33 cellular contexts compared by ENCODE assay signal in the genomic region with DNA sequence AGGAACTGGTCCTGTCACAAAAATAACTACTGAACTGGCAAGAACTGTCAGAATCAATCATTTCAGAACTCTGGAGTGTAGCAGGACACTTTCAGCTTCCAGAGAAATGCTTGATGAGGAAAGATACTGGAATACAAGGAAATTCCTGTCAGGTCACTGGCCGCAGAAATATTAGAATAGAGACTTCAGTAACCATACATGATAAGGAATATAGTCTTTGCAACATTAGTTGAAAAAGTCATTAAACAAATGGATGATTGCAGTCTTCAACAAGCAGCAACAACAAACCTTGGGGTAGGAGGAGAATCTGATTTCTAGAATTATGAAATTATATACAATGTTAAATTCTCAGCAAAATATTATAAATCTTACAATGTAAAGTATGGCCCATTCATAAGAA.
"Had no signal": no experiment of that assay in that cellular context is flagged by ENCODE, and none has a peak within 500 bp of the region (broad histone marks: within the 10 kb centered on the region; RNA-seq: fewer than 3 reads in every experiment).

No MANE protein-coding gene starts in this region.

- ATAC-seq: activated naive CD4-positive, alpha-beta T cell treated with anti-CD3 and anti-CD28 coated beads, Interleukin-2, amount 50 U/mL, for 72 hours; activated naive CD8-positive, alpha-beta T cell treated with anti-CD3 and anti-CD28 coated beads, Interleukin-2, amount 50 U/mL, for 24 hours; activated T-cell treated with anti-CD3 and anti-CD28 coated beads, Interleukin-2, amount 50 U/mL, for 4 hours; activated T-cell treated with anti-CD3 and anti-CD28 coated beads, Interleukin-2, amount 50 U/mL, for 72 hours; activated T-helper 17 cell treated with anti-CD3 and anti-CD28 coated beads, Interleukin-2, amount 50 U/mL, for 72 hours; body of pancreas had no signal

- H3K27me3 ChIP-seq: adrenal gland, ascending aorta, body of pancreas, brain microvascular endothelial cell, breast epithelium, cardiac muscle cell had no signal

- H3K36me3 ChIP-seq: adrenal gland, ascending aorta, brain microvascular endothelial cell, breast epithelium, cardiac muscle cell had no signal

- H3K4me3 ChIP-seq: adrenal gland, ascending aorta, body of pancreas, breast epithelium, cardiac muscle cell had no signal

- H3K27ac ChIP-seq: adrenal gland, ascending aorta, body of pancreas, brain microvascular endothelial cell, breast epithelium, cardiac muscle cell had no signal

- FAIRE-seq: astrocyte, bronchial epithelial cell had no signal

- H3K4me1 ChIP-seq: adrenal gland, ascending aorta, body of pancreas, breast epithelium had no signal

- H3K9me3 ChIP-seq: adrenal gland, body of pancreas had no signal

- DNase-seq: activated effector memory CD4-positive, alpha-beta T cell treated with anti-CD3 and anti-CD28 coated beads, Interleukin-2, amount 50 U/mL, for 16 hours; activated effector memory CD4-positive, alpha-beta T cell treated with Interleukin-2 at 50 U/mL for 16 hours; activated gamma-delta T cell; activated gamma-delta T cell treated with Interleukin-2 at 50 U/mL for 16 hours; activated naive CD4-positive, alpha-beta T cell; activated naive CD4-positive, alpha-beta T cell treated with anti-CD3 and anti-CD28 coated beads for 36 hours; activated naive CD4-positive, alpha-beta T cell treated with anti-CD3 and anti-CD28 coated beads, Interleukin-2, amount 10 ng/mL, durations not matched to agents 7 days and 5 days; activated naive CD4-positive, alpha-beta T cell treated with anti-CD3 and anti-CD28 coated beads, Interleukin-2, amount 50 U/mL, for 16 hours; activated naive CD4-positive, alpha-beta T cell treated with Interleukin-2 at 50 U/mL for 16 hours; activated naive CD8-positive, alpha-beta T cell treated with anti-CD3 and anti-CD28 coated beads for 36 hours; activated naive CD8-positive, alpha-beta T cell treated with anti-CD3 and anti-CD28 coated beads, Interleukin-2, amount 10 ng/mL, durations not matched to agents 7 days and 5 days; activated naive CD8-positive, alpha-beta T cell treated with anti-CD3 and anti-CD28 coated beads, Interleukin-2, amount 50 U/mL, for 24 hours; activated T-cell treated with anti-CD3 and anti-CD28 coated beads, Interleukin-2, amount 50 U/mL, for 1 hour; activated T-cell treated with anti-CD3 and anti-CD28 coated beads, Interleukin-2, amount 50 U/mL, for 24 hours; activated T-cell treated with anti-CD3 and anti-CD28 coated beads, Interleukin-2, amount 50 U/mL, for 4 hours; activated T-cell treated with anti-CD3 and anti-CD28 coated beads, Interleukin-2, amount 50 U/mL, for 48 hours; activated T-cell treated with anti-CD3 and anti-CD28 coated beads, Interleukin-2, amount 50 U/mL, for 72 hours; adrenal gland; amniotic stem cell; amygdala; anterior cingulate cortex; aorta; body of pancreas; brain microvascular endothelial cell; central memory CD4-positive, alpha-beta T cell; cerebellar nuclear complex had no signal
